8 cellular contexts compared by ENCODE assay signal in the genomic region with DNA sequence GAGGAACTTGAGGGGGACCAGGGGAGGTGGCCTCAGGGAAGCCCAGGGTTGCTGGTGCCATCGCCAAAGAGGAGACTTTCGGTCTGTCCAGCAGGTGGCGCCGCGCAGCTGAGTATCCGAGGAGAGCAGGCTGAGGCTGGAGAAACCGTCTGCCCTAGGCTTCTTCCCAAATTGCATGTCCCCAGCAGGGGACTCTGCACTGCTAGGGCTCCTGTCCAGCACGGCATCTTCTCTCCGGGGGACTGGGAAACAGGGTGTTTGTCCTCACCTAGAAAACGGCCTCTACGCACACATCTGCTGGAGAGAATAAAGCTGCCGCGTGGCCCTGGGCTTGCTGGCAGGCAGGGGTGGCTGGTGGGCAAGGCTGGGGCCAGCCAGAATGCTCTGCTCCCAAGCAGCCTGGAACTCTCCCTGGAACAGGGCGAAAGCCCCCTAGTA.
DNase-seq lines count a peak whose midpoint lies in the region; ATAC-seq and TF ChIP-seq lines count a peak whose summit lies in the region.

No MANE protein-coding gene starts in this region.

- peak; percentile 91 for ATAC-seq in HG02938 (IDR thresholded peaks at IDR 0.05; ENCODE audit: unreplicated experiment)

- H3K9me3 Mint-ChIP-seq in brain = peaks cover 0 to 4% (median 0%) of the 10 kb centered on the region in 5 experiments
- H3K9me3 Mint-ChIP-seq in immature natural killer cell = no peaks in the 10 kb centered on the region

- H3K4me3 Mint-ChIP-seq in brain = no peak overlapping the region
- no peak overlapping the region for H3K4me3 Mint-ChIP-seq in immature natural killer cell

- peak; percentile 39 for DNase-seq in NK-92 treated with Interleukin-12 subunit alpha and Interleukin-12 subunit beta, amount 100 ng/mL, for 24 hours (lab: John Stamatoyannopoulos, UW)
- DNase-seq in NK-92 (lab: John Stamatoyannopoulos, UW; ENCODE audit: unreplicated experiment) (no peak), NCI-H1694 (lab: John Stamatoyannopoulos, UW) (peak; percentile 41), UCSD-AML1 (lab: John Stamatoyannopoulos, UW; ENCODE audit: unreplicated experiment) (peak; percentile 76), immature natural killer cell (peak; percentile 10 to 34 (median 19))
- DNase-seq in stimulated activated CD4-positive, alpha-beta T cell treated with anti-CD3 and anti-CD28 coated beads, Interleukin-15, amount 100 ng/mL, for 48 hours (ENCODE audit: low read depth in 2 of 2) = peak; percentile 44 to 62

- H3K27me3 Mint-ChIP-seq in brain (peaks cover 12% of the 10 kb centered on the region), immature natural killer cell (ENCODE audit: low read depth in 3 of 3) (peaks cover 0 to 2% (median 0%) of the 10 kb centered on the region in 3 donors)

- H3K27ac Mint-ChIP-seq in brain = peak overlapping the region in 3 of 5 experiments; percentile 51 to 84 (median 56)
- no peak overlapping the region for H3K27ac Mint-ChIP-seq in immature natural killer cell

- H3K4me1 Mint-ChIP-seq in brain = peaks cover 50% of the 10 kb centered on the region
- no peaks in the 10 kb centered on the region for H3K4me1 Mint-ChIP-seq in immature natural killer cell

- H3K36me3 Mint-ChIP-seq in brain = no peaks in the 10 kb centered on the region
- no peaks in the 10 kb centered on the region for H3K36me3 Mint-ChIP-seq in immature natural killer cell

- TF ChIP-seq CTCF in brain (conservative IDR thresholded peaks at IDR 0.05) = peak; percentile 93 to 98

Comparison
In these comparisons a context has a peak if more than half of its experiments do, and no peak if none do; other contexts are left out.
1. H3K27ac Mint-ChIP-seq: peak in brain (3 of 5); none in immature natural killer cell (0 of 6).